13 cellular contexts compared by ENCODE assay signal in genomic region chr10:79142064-79142491, GRCh38.
A peak's percentile ranks its signal among the peaks of the same experiment; 100 is the strongest.
DNase-seq lines count a peak whose midpoint lies in the region; ATAC-seq, FAIRE-seq and TF ChIP-seq lines count a peak whose summit lies in the region.
"Had no signal": no experiment of that assay in that cellular context is flagged by ENCODE, and none has a peak within 500 bp of the region (broad histone marks: within the 10 kb centered on the region; RNA-seq: fewer than 3 reads in every experiment).

No MANE protein-coding gene starts in this region.

- no peak overlapping the region for H2BK120ac ChIP-seq in H1 (replicated peaks; ENCODE audit: low read depth, low read length)
- H2BK120ac ChIP-seq in neuronal stem cell (ENCODE audit: low read depth, low read length), result no peak overlapping the region

- H3K79me1 ChIP-seq in H1 (ENCODE audit: low read depth, low read length), result peaks cover 19% of the 10 kb centered on the region
- peaks cover 4% of the 10 kb centered on the region for H3K79me1 ChIP-seq in neuronal stem cell (ENCODE audit: low read depth, low read length)

- H2BK15ac ChIP-seq in H1 (ENCODE audit: low read length), result no peak overlapping the region
- no peak overlapping the region for H2BK15ac ChIP-seq in neuronal stem cell (ENCODE audit: low read length)

- H3K4me1 Mint-ChIP-seq in HFFc6 (ENCODE audit: low read depth), result peaks cover 95% of the 10 kb centered on the region

- H3K27ac Mint-ChIP-seq in HFFc6, result peak overlapping the region; percentile 99

- FAIRE-seq in H1 (lab: Jason Lieb, UNC), result no peak

- H3K56ac ChIP-seq in H1 (replicated peaks; ENCODE audit: insufficient read length, low read depth, low read length), result no peak overlapping the region

- H3F3A ChIP-seq in MM.1S (ENCODE audit: insufficient read depth, low read length), result no peaks in the 10 kb centered on the region

- H4K91ac ChIP-seq in H1 (replicated peaks; ENCODE audit: insufficient read length, low read length) (no peak overlapping the region), neuronal stem cell (ENCODE audit: low read depth, low read length, poor library complexity) (no peak overlapping the region)

- H3K9me3 Mint-ChIP-seq in HFFc6, result no peaks in the 10 kb centered on the region

- H3K9me2 ChIP-seq in MM.1S (replicated peaks; ENCODE audit: insufficient read depth, low read length), result no peaks in the 10 kb centered on the region

- no peak overlapping the region for H3K4me2 ChIP-seq in H1 (ENCODE audit: insufficient read depth in 1 of 2, low read depth in 2 of 2, low read length in 2 of 2)
- H3K4me2 ChIP-seq in neuronal stem cell (ENCODE audit: insufficient read depth, low read length, poor library complexity, severe bottlenecking), result no peak overlapping the region
- no peak overlapping the region for H3K4me2 ChIP-seq in MM.1S (ENCODE audit: low read depth, low read length)

- H4K5ac ChIP-seq in H1 (ENCODE audit: insufficient read length, low read depth, low read length), result no peak overlapping the region

- WGBS in H1 (ENCODE audit: extremely low coverage in 1 of 2, insufficient coverage in 1 of 2, insufficient read length in 1 of 2, insufficient replicate concordance in 2 of 2, low coverage in 1 of 2, low lambda C conversion rate in 2 of 2, missing lambda C conversion rate in 1 of 2), 2 experiments, result 76% methylated on average over 10 of the region's 10 CpGs; no CpG with 5 or more reads in 1 of the 2 experiments
- no CpG with 5 or more reads among the region's 10 CpGs for WGBS in neuronal stem cell (ENCODE audit: extremely low coverage in 2 of 2, insufficient read length in 2 of 2, insufficient replicate concordance in 1 of 2), 2 donors

- no peaks in the 10 kb centered on the region for H3K27me3 ChIP-seq in H1 (replicated peaks in 1 of 4; ENCODE audit: control insufficient read depth in 3 of 4, extremely low read depth in 1 of 4, insufficient read depth in 3 of 4, low read length in 3 of 4)
- no peaks in the 10 kb centered on the region for H3K27me3 ChIP-seq in neuronal stem cell (ENCODE audit: control insufficient read depth in 3 of 3, insufficient read depth in 3 of 3, low read depth in 1 of 3, low read length in 3 of 3)
- no peaks in the 10 kb centered on the region for H3K27me3 ChIP-seq in MM.1S (replicated peaks; ENCODE audit: insufficient read depth, low read length)
- H3K27me3 ChIP-seq: right lobe of liver had no signal

- H3K4me3 Mint-ChIP-seq in HFFc6, result peak overlapping the region; percentile 5; the same call in 1 of the 2 replicates

- H3K27ac ChIP-seq in H1 (ENCODE audit: low read depth, low read length), result no peak overlapping the region
- H3K27ac ChIP-seq in neuronal stem cell (replicated peaks; ENCODE audit: low read length), result no peak overlapping the region
- H3K27ac ChIP-seq in MM.1S (ENCODE audit: low read length), result no peak overlapping the region
- H3K27ac ChIP-seq: right lobe of liver, thoracic aorta had no signal

- no peak for ATAC-seq in GM21423 (IDR thresholded peaks at IDR 0.05; ENCODE audit: unreplicated experiment)
- ATAC-seq: right lobe of liver had no signal

- TF ChIP-seq POLR2A in H1 (IDR thresholded peaks at IDR 0.05; ENCODE audit: control extremely low read depth in 1 of 2, low read depth in 2 of 2, low read length in 2 of 2), result no peak

- no peak overlapping the region for H4K8ac ChIP-seq in H1 (ENCODE audit: extremely low read depth, insufficient read depth, low read length)
- no peak overlapping the region for H4K8ac ChIP-seq in neuronal stem cell (ENCODE audit: low read depth, low read length)

- TF ChIP-seq CTCF in AG09309 (IDR thresholded peaks at IDR 0.05; ENCODE audit: control insufficient read depth, insufficient read depth, low read depth, low read length, missing control alignments), result no peak
- no peak for TF ChIP-seq CTCF in HFFc6 (IDR thresholded peaks at IDR 0.05)
- no peak for TF ChIP-seq CTCF in H1 (IDR thresholded peaks at IDR 0.05; ENCODE audit: control extremely low read depth in 1 of 3, insufficient read depth in 1 of 3, low read depth in 1 of 3, low read length in 3 of 3)
- TF ChIP-seq CTCF in MM.1S (IDR thresholded peaks at IDR 0.05; ENCODE audit: low read length), result no peak

- peaks cover 0 to 3% of the 10 kb centered on the region in 2 experiments; a peak in 1 of 4 replicates for H3K79me2 ChIP-seq in H1 (ENCODE audit: control insufficient read depth in 1 of 2, insufficient read depth in 2 of 2, low read length in 2 of 2)
- 0 out of 2 replicates have a peak, but pooled peaks cover 3% of the 10 kb centered on the region for H3K79me2 ChIP-seq in MM.1S (ENCODE audit: low read length)

- no peak overlapping the region; the same call in 1 of the 2 replicates for H2AK5ac ChIP-seq in H1 (ENCODE audit: low read depth, low read length)
- no peak overlapping the region for H2AK5ac ChIP-seq in neuronal stem cell (ENCODE audit: low read depth, low read length)

- H2BK20ac ChIP-seq in H1 (ENCODE audit: low read length), result peak overlapping the region; percentile 18; the same call in 1 of the 2 replicates

- POLR2A ChIA-PET in H1 (lab: Charles Lee; ENCODE audit: partially characterized antibody), result interaction anchor here (1.0 to 2.4 kb wide), 4 partner anchors 12 to 26 kb away, joined by 3 to 10 read pairs (median 4); no protein-coding TSS in a partner anchor

- H2BK12ac ChIP-seq in H1 (ENCODE audit: low read depth, low read length) (0 out of 2 replicates have a peak overlapping the region, but pooled peaks have one; percentile 60), neuronal stem cell (ENCODE audit: low read length) (no peak overlapping the region)

- peaks cover 0 to 11% of the 10 kb centered on the region in 2 experiments for H4K20me1 ChIP-seq in H1 (replicated peaks in 1 of 2; ENCODE audit: control insufficient read depth in 1 of 2, insufficient read depth in 2 of 2, low read length in 2 of 2)
- no peaks in the 10 kb centered on the region for H4K20me1 ChIP-seq in MM.1S (ENCODE audit: insufficient read depth, low read length)

- H3K23me2 ChIP-seq in H1 (ENCODE audit: low read depth, low read length), result peaks cover 3% of the 10 kb centered on the region

- H3K9ac ChIP-seq in H1 (replicated peaks in 1 of 4; ENCODE audit: extremely low read depth in 1 of 4, low read depth in 3 of 4, low read length in 3 of 4), result no peak overlapping the region
- no peak overlapping the region for H3K9ac ChIP-seq in neuronal stem cell (ENCODE audit: low read depth, low read length, poor library complexity)
- no peak overlapping the region for H3K9ac ChIP-seq in MM.1S (ENCODE audit: low read length)

- DNase-seq in AG09309 (ENCODE audit: low read depth) (peak; percentile 62), HFFc6 (peak; percentile 49), H1 (ENCODE audit: low read depth in 1 of 2, low spot score in 2 of 2) (no peak), neuronal stem cell (ENCODE audit: low spot score) (no peak), MM.1S (no peak), ureter (ENCODE audit: low spot score) (no peak), mucosa of gallbladder (ENCODE audit: low spot score) (no peak)
- DNase-seq: activated gamma-delta T cell, GDM1, NCI-H187 treated with DMSO at 0.1 percent for 48 hours, right lobe of liver had no signal

- H3K4ac ChIP-seq in H1 (replicated peaks; ENCODE audit: insufficient read length, low read depth, low read length) (no peak overlapping the region), neuronal stem cell (ENCODE audit: low read length) (no peak overlapping the region)

- H3K23ac ChIP-seq in H1 (ENCODE audit: insufficient read length) (no peak overlapping the region), neuronal stem cell (ENCODE audit: low read depth, low read length, poor library complexity) (no peak overlapping the region)

- peak overlapping the region; percentile 48; the same call in 1 of the 2 replicates for H3K18ac ChIP-seq in H1 (ENCODE audit: extremely low read depth, low read length)
- H3K18ac ChIP-seq in neuronal stem cell (ENCODE audit: low read length), result peak overlapping the region; percentile 51

- H3K4me3 ChIP-seq in AG09309 (ENCODE audit: control insufficient read depth, low read depth, low read length) (no peak overlapping the region), H1 (ENCODE audit: extremely low read depth in 1 of 4, insufficient read depth in 2 of 4, low read depth in 3 of 4, low read length in 4 of 4) (no peak overlapping the region), neuronal stem cell (ENCODE audit: low read length in 2 of 2) (no peak overlapping the region), MM.1S (ENCODE audit: low read length) (no peak overlapping the region)
- H3K4me3 ChIP-seq: right lobe of liver, thoracic aorta had no signal

- H3K27me3 Mint-ChIP-seq in HFFc6 (ENCODE audit: insufficient read depth), result peaks cover 12% of the 10 kb centered on the region; the same call in 1 of the 2 replicates

- H3K36me3 ChIP-seq in H1 (ENCODE audit: control insufficient read depth in 2 of 4, insufficient read depth in 4 of 4, low read length in 3 of 4), result peaks cover 0 to 16% (median 4%) of the 10 kb centered on the region in 4 experiments; a peak in 4 of 8 replicates
- peaks cover 23 to 77% of the 10 kb centered on the region in 2 donors for H3K36me3 ChIP-seq in neuronal stem cell (replicated peaks in 1 of 2; ENCODE audit: control insufficient read depth in 2 of 2, insufficient read depth in 2 of 2, low read length in 2 of 2)
- no peaks in the 10 kb centered on the region for H3K36me3 ChIP-seq in MM.1S (replicated peaks; ENCODE audit: insufficient read depth, low read length)

- H3K4me1 ChIP-seq in H1 (replicated peaks in 1 of 4; ENCODE audit: control insufficient read depth in 3 of 4, insufficient read depth in 4 of 4, low read length in 3 of 4), result peaks cover 0 to 39% (median 19%) of the 10 kb centered on the region in 4 experiments; a peak in 6 of 7 replicates
- peaks cover 10 to 30% of the 10 kb centered on the region in 2 donors for H3K4me1 ChIP-seq in neuronal stem cell (ENCODE audit: control insufficient read depth in 2 of 2, insufficient read depth in 1 of 2, low read depth in 1 of 2, low read length in 2 of 2)
- H3K4me1 ChIP-seq in MM.1S (ENCODE audit: low read length), result peaks cover 12% of the 10 kb centered on the region

- CTCF ChIA-PET in H1 (lab: Charles Lee; ENCODE audit: partially characterized antibody), result interaction anchor here (0.7 to 3.0 kb wide), 14 partner anchors 10 to 76 kb away, joined by 3 to 14 read pairs (median 5); no protein-coding TSS in a partner anchor

- H2BK5ac ChIP-seq in H1 (ENCODE audit: low read depth, low read length), result peak overlapping the region; percentile 91; the same call in 1 of the 2 replicates
- no peak overlapping the region for H2BK5ac ChIP-seq in neuronal stem cell (ENCODE audit: low read length)

- H3K14ac ChIP-seq in H1 (ENCODE audit: insufficient read length) (no peak overlapping the region), neuronal stem cell (ENCODE audit: low read length) (no peak overlapping the region)

- no peak for TF ChIP-seq RAD21 in H1 (IDR thresholded peaks at IDR 0.05 in 1 of 2, conservative IDR thresholded peaks at IDR 0.05 in 1 of 2; ENCODE audit: low read depth in 2 of 2, low read length in 2 of 2)

- no peak for TF ChIP-seq EP300 in H1 (IDR thresholded peaks at IDR 0.05; ENCODE audit: borderline replicate concordance in 1 of 2, low read depth in 2 of 2, low read length in 2 of 2)

- no peak overlapping the region for H2AFZ ChIP-seq in H1 (ENCODE audit: low read length)
- H2AFZ ChIP-seq in neuronal stem cell (ENCODE audit: low read length), result no peak overlapping the region
- no peak overlapping the region for H2AFZ ChIP-seq in MM.1S (ENCODE audit: low read length)

- H3K9me3 ChIP-seq in H1 (ENCODE audit: insufficient read depth in 2 of 2, low read depth in 1 of 2, low read length in 1 of 2) (no peaks in the 10 kb centered on the region), neuronal stem cell (replicated peaks in 1 of 2; ENCODE audit: control insufficient read depth in 2 of 2, insufficient read depth in 1 of 2, low read depth in 1 of 2, low read length in 2 of 2) (no peaks in the 10 kb centered on the region), MM.1S (replicated peaks; ENCODE audit: insufficient read depth, low read length) (no peaks in the 10 kb centered on the region)
- H3K9me3 ChIP-seq: right lobe of liver, thoracic aorta had no signal

- peaks cover 25% of the 10 kb centered on the region for H3K36me3 Mint-ChIP-seq in HFFc6 (ENCODE audit: low read depth)

Comparison
In these comparisons a context has a peak if more than half of its experiments do, and no peak if none do; other contexts are left out.
1. DNase-seq: peak in AG09309 (single experiment) and HFFc6 (single experiment); none in H1 (0 of 2), neuronal stem cell (single experiment), MM.1S (single experiment), ureter (single experiment) and mucosa of gallbladder (single experiment).